1 cellular context compared by ENCODE assay signal in the genomic region with DNA sequence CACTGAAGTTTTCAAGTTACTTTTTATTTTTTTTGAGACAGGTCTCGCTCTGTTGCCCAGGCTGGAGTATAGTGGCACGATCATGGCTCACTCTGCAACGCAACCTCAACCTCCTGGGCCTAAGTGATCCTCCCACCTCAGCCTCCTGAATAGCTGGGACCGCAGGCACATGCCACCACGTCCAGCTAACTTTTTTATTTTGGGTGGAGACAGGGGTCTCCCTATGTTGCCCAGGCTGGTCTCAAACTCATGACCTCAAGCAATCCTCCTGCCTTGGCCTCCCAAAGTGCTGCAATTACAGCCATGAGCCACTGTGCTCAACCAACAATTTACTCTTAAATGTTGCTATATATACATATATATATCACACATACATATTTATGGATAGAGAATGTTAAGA.
TF ChIP-seq lines count a peak whose summit lies in the region.

No MANE protein-coding gene starts in this region.

TF ChIP-seq in H1, 55 proteins besides CTCF, POLR2A, EP300 and RAD21 (continued from another document):
- TF ChIP-seq KDM1A (IDR thresholded peaks at IDR 0.05; ENCODE audit: borderline replicate concordance, low read length) = peak; percentile 57; the same call in 1 of the 2 replicates
TF ChIP-seq in H1: peak in this region for 1.
